Comparison of ENCODE assay signal across 10 cellular contexts in genomic region chr1:93979718-93980319, GRCh38.
DNase-seq lines count a peak whose midpoint lies in the region; ATAC-seq and TF ChIP-seq lines count a peak whose summit lies in the region.
"Had no signal": no experiment of that assay in that cellular context is flagged by ENCODE, and none has a peak within 500 bp of the region (broad histone marks: within the 10 kb centered on the region; RNA-seq: fewer than 3 reads in every experiment).

No MANE protein-coding gene starts in this region.

- H3K36me3 Mint-ChIP-seq in type B pancreatic cell = no peaks in the 10 kb centered on the region
- H3K36me3 Mint-ChIP-seq in activated T-helper 17 cell treated with anti-CD3 and anti-CD28 coated beads, Interleukin-2, amount 50 U/mL, for 72 hours (ENCODE audit: low read depth) = no peaks in the 10 kb centered on the region

- H4K20me1 ChIP-seq in osteoblast (ENCODE audit: insufficient read depth, low read length) = no peaks in the 10 kb centered on the region

- CTCF ChIA-PET in RWPE1 (lab: Yijun Ruan, JAX) = interaction anchor here (0.6 kb wide), 1 partner anchor 491 kb away, joined by 3 read pairs; no protein-coding TSS in a partner anchor

- ATAC-seq in activated T-helper 17 cell treated with anti-CD3 and anti-CD28 coated beads, Interleukin-2, amount 50 U/mL, for 72 hours (replicated peaks) = no peak

- H3K9me3 Mint-ChIP-seq in type B pancreatic cell = peaks cover 3% of the 10 kb centered on the region
- no peaks in the 10 kb centered on the region for H3K9me3 Mint-ChIP-seq in activated T-helper 17 cell treated with anti-CD3 and anti-CD28 coated beads, Interleukin-2, amount 50 U/mL, for 72 hours
- H3K9me3 Mint-ChIP-seq: activated T-helper 1 cell treated with anti-CD3 and anti-CD28 coated beads, Interleukin-12 subunit alpha, Interleukin-12 subunit beta, Interleukin-2, Interleukin-4 antibody, amounts not matched to agents 30 ng/mL and 10 ng/mL and 1 ng/mL, durations not matched to agents 14 hours and 24 hours and 36 hours; stimulated activated naive CD8-positive, alpha-beta T cell treated with anti-CD3 and anti-CD28 coated beads, Interleukin-15, Interleukin-2, amounts not matched to agents 100 ng/mL and 50 ng/mL, for 24 hours had no signal

- no peak overlapping the region for H2AFZ ChIP-seq in osteoblast (ENCODE audit: low read length)

- DNase-seq in Caki2 (ENCODE audit: low read depth) (peak; percentile 52), NCI-H524 (lab: John Stamatoyannopoulos, UW) (peak; percentile 93 to 97), esophagus muscularis mucosa (ENCODE audit: extremely low spot score) (no peak), osteoblast (ENCODE audit: insufficient read length, low spot score, missing footprints) (peak; percentile 74), type B pancreatic cell (ENCODE audit: extremely low spot score, unreplicated experiment) (no peak), RWPE1 (ENCODE audit: low spot score) (no peak)
- DNase-seq in stimulated activated naive CD4-positive, alpha-beta T cell treated with Interleukin-2 at 50 U/mL for 16 hours (lab: John Stamatoyannopoulos, UW) = no peak

- no peak for TF ChIP-seq CTCF in esophagus muscularis mucosa (IDR thresholded peaks at IDR 0.05)
- no peak for TF ChIP-seq CTCF in osteoblast (IDR thresholded peaks at IDR 0.05; ENCODE audit: extremely low read depth, low read depth, low read length)
- no peak for TF ChIP-seq CTCF in type B pancreatic cell (conservative IDR thresholded peaks at IDR 0.05)
- no peak for TF ChIP-seq CTCF in RWPE1 (conservative IDR thresholded peaks at IDR 0.05; ENCODE audit: low read depth)

- no peak for TF ChIP-seq POLR2A in esophagus muscularis mucosa (IDR thresholded peaks at IDR 0.05; ENCODE audit: low read depth)

- H3K27ac Mint-ChIP-seq in type B pancreatic cell = no peak overlapping the region
- no peak overlapping the region for H3K27ac Mint-ChIP-seq in activated T-helper 17 cell treated with anti-CD3 and anti-CD28 coated beads, Interleukin-2, amount 50 U/mL, for 72 hours
- H3K27ac Mint-ChIP-seq: activated T-helper 1 cell treated with anti-CD3 and anti-CD28 coated beads, Interleukin-12 subunit alpha, Interleukin-12 subunit beta, Interleukin-2, Interleukin-4 antibody, amounts not matched to agents 30 ng/mL and 10 ng/mL and 1 ng/mL, durations not matched to agents 14 hours and 24 hours and 36 hours; stimulated activated naive CD8-positive, alpha-beta T cell treated with anti-CD3 and anti-CD28 coated beads, Interleukin-15, Interleukin-2, amounts not matched to agents 100 ng/mL and 50 ng/mL, for 24 hours had no signal

- H3K27me3 Mint-ChIP-seq in type B pancreatic cell = no peaks in the 10 kb centered on the region
- H3K27me3 Mint-ChIP-seq in activated T-helper 17 cell treated with anti-CD3 and anti-CD28 coated beads, Interleukin-2, amount 50 U/mL, for 72 hours = peaks cover 3% of the 10 kb centered on the region
- H3K27me3 Mint-ChIP-seq: stimulated activated naive CD8-positive, alpha-beta T cell treated with anti-CD3 and anti-CD28 coated beads, Interleukin-15, Interleukin-2, amounts not matched to agents 100 ng/mL and 50 ng/mL, for 24 hours had no signal

- WGBS in esophagus muscularis mucosa = 41% methylated on average over 4 of the region's 4 CpGs

- H3K4me2 ChIP-seq in osteoblast (ENCODE audit: insufficient read depth, low read length) = peak overlapping the region; percentile 15

- TF ChIP-seq EP300 in esophagus muscularis mucosa (IDR thresholded peaks at IDR 0.05) = no peak

- intact Hi-C loops in esophagus muscularis mucosa (cut with DNase I) = no loop called here

- H3K4me3 ChIP-seq in esophagus muscularis mucosa (no peak overlapping the region), osteoblast (ENCODE audit: insufficient read depth, low read length) (no peak overlapping the region)

- H3K27ac ChIP-seq in esophagus muscularis mucosa (replicated peaks in 1 of 4) = peak overlapping the region in 3 of 4 donors; percentile 34 to 66 (median 58)
- peak overlapping the region; percentile 73 for H3K27ac ChIP-seq in osteoblast (ENCODE audit: low read depth, low read length)
- H3K27ac ChIP-seq in RWPE1 = no peak overlapping the region

- in situ Hi-C loops in Caki2 (cut with HindIII; ENCODE audit: low pct_unique_long_range_greater_than_20kb, low sequenced_read_pairs) = no loop called here

- H3K79me2 ChIP-seq in osteoblast (ENCODE audit: insufficient read depth, low read length) = no peaks in the 10 kb centered on the region

- no peak overlapping the region for H3K4me3 Mint-ChIP-seq in type B pancreatic cell
- H3K4me3 Mint-ChIP-seq in activated T-helper 17 cell treated with anti-CD3 and anti-CD28 coated beads, Interleukin-2, amount 50 U/mL, for 72 hours = no peak overlapping the region
- H3K4me3 Mint-ChIP-seq: activated T-helper 1 cell treated with anti-CD3 and anti-CD28 coated beads, Interleukin-12 subunit alpha, Interleukin-12 subunit beta, Interleukin-2, Interleukin-4 antibody, amounts not matched to agents 30 ng/mL and 10 ng/mL and 1 ng/mL, durations not matched to agents 14 hours and 24 hours and 36 hours; stimulated activated naive CD8-positive, alpha-beta T cell treated with anti-CD3 and anti-CD28 coated beads, Interleukin-15, Interleukin-2, amounts not matched to agents 100 ng/mL and 50 ng/mL, for 24 hours had no signal

- no peaks in the 10 kb centered on the region for H3K4me1 Mint-ChIP-seq in type B pancreatic cell (ENCODE audit: unreplicated experiment)
- no peaks in the 10 kb centered on the region for H3K4me1 Mint-ChIP-seq in activated T-helper 17 cell treated with anti-CD3 and anti-CD28 coated beads, Interleukin-2, amount 50 U/mL, for 72 hours

- no peaks in the 10 kb centered on the region for H3K36me3 ChIP-seq in esophagus muscularis mucosa
- H3K36me3 ChIP-seq in osteoblast (ENCODE audit: insufficient read depth, low read length) = no peaks in the 10 kb centered on the region

- H3K9me3 ChIP-seq in esophagus muscularis mucosa = no peaks in the 10 kb centered on the region
- H3K9me3 ChIP-seq in osteoblast (ENCODE audit: low read depth, low read length) = no peaks in the 10 kb centered on the region

- H3K4me1 ChIP-seq in esophagus muscularis mucosa (peaks cover 16 to 23% (median 17%) of the 10 kb centered on the region in 4 donors), osteoblast (ENCODE audit: insufficient read depth, low read length) (peaks cover 49% of the 10 kb centered on the region)

- H3K27me3 ChIP-seq in esophagus muscularis mucosa (no peaks in the 10 kb centered on the region), osteoblast (ENCODE audit: insufficient read depth, low read length) (no peaks in the 10 kb centered on the region)

- POLR2A ChIA-PET in RWPE1 (lab: Yijun Ruan, JAX; ENCODE audit: low non-redundant PET) = interaction anchor here (0.7 kb wide), 1 partner anchor 14 kb away, joined by 3 read pairs; no protein-coding TSS in a partner anchor

Comparison
In these comparisons a context has a peak if more than half of its experiments do, and no peak if none do; other contexts are left out.
1. DNase-seq: peak in Caki2 (single experiment), NCI-H524 (2 of 2) and osteoblast (single experiment); none in esophagus muscularis mucosa (single experiment), type B pancreatic cell (single experiment), RWPE1 (single experiment) and stimulated activated naive CD4-positive, alpha-beta T cell treated with Interleukin-2 at 50 U/mL for 16 hours (single experiment).